Comparison of ENCODE assay signal across 8 cellular contexts in genomic region chr2:85266424-85267041, GRCh38.
A peak's percentile ranks its signal among the peaks of the same experiment; 100 is the strongest.
DNase-seq lines count a peak whose midpoint lies in the region; ATAC-seq and TF ChIP-seq lines count a peak whose summit lies in the region.

No MANE protein-coding gene starts in this region.

- DNase-seq in NOMO-1 treated with DMSO at 0.1 percent for 48 hours (lab: John Stamatoyannopoulos, UW; ENCODE audit: unreplicated experiment): peak; percentile 10
- no peak for DNase-seq in NOMO-1 treated with dmso at 0.1 percent for 144 hours (lab: John Stamatoyannopoulos, UW; ENCODE audit: unreplicated experiment)
- DNase-seq in T-helper 9 cell: peak; percentile 74
- DNase-seq in astrocyte of the cerebellum (ENCODE audit: low read depth): no peak
- DNase-seq in iPS-NIHi11 (ENCODE audit: low spot score): peak; percentile 84
- peak; percentile 71 for DNase-seq in stimulated activated CD4-positive, alpha-beta T cell treated with anti-CD3 and anti-CD28 coated beads, Interleukin-1b, Interleukin-23, amount 100 ng/mL, for 48 hours

- peak; percentile 85 for TF ChIP-seq CTCF in astrocyte of the cerebellum (IDR thresholded peaks at IDR 0.05; ENCODE audit: low read depth, low read length, missing control alignments)

- H3K4me3 ChIP-seq in astrocyte of the cerebellum (ENCODE audit: low read depth, low read length): no peak overlapping the region

- in situ Hi-C loops in astrocyte of the cerebellum (cut with HindIII; ENCODE audit: low sequenced_read_pairs): no loop called here

- peak; percentile 84 for ATAC-seq in HG03432 (IDR thresholded peaks at IDR 0.05; ENCODE audit: unreplicated experiment)
- no peak for ATAC-seq in HG02763 (IDR thresholded peaks at IDR 0.05; ENCODE audit: unreplicated experiment)

Comparison
In these comparisons a context has a peak if more than half of its experiments do, and no peak if none do; other contexts are left out.
1. DNase-seq: peak in NOMO-1 treated with DMSO at 0.1 percent for 48 hours (single experiment), T-helper 9 cell (single experiment), iPS-NIHi11 (single experiment) and stimulated activated CD4-positive, alpha-beta T cell treated with anti-CD3 and anti-CD28 coated beads, Interleukin-1b, Interleukin-23, amount 100 ng/mL, for 48 hours (single experiment); none in NOMO-1 treated with dmso at 0.1 percent for 144 hours (single experiment) and astrocyte of the cerebellum (single experiment).